Comparison of ENCODE assay signal across 19 cellular contexts in genomic region chr9:28134577-28134976, GRCh38.
"Had no signal": no experiment of that assay in that cellular context is flagged by ENCODE, and none has a peak within 500 bp of the region (broad histone marks: within the 10 kb centered on the region; RNA-seq: fewer than 3 reads in every experiment).

No MANE protein-coding gene starts in this region.

- H3K27ac ChIP-seq: esophagus muscularis mucosa, prostate gland, right lobe of liver, spleen, tibial artery, vagina had no signal

- ATAC-seq: activated CD4-positive, alpha-beta T cell treated with anti-CD3 and anti-CD28 coated beads for 36 hours; natural killer cell; right lobe of liver; stimulated activated memory B cell treated with anti-CD40 and anti-IgM and Interleukin-4, amounts not matched to agents 10 μg/mL and 1 μg/mL and 100 μg/mL, for 72 hours had no signal

- H3K9me3 ChIP-seq: esophagus muscularis mucosa, prostate gland, right lobe of liver, spleen, tibial artery, vagina had no signal

- H3K36me3 ChIP-seq: esophagus muscularis mucosa, prostate gland, right lobe of liver, spleen, tibial artery, vagina had no signal

- H3K4me1 ChIP-seq: esophagus muscularis mucosa, prostate gland, right lobe of liver, spleen, tibial artery, vagina had no signal

- DNase-seq: activated CD4-positive, alpha-beta memory T cell treated with anti-CD3 and anti-CD28 coated beads, Interleukin-2, amount 10 ng/mL, durations not matched to agents 7 days and 5 days; activated CD4-positive, alpha-beta T cell treated with anti-CD3 and anti-CD28 coated beads for 36 hours; activated gamma-delta T cell; activated naive CD8-positive, alpha-beta T cell treated with anti-CD3 and anti-CD28 coated beads for 36 hours; activated T-cell treated with anti-CD3 and anti-CD28 coated beads, Interleukin-2, amount 50 U/mL, for 48 hours; cerebellar nuclear complex; dermis blood vessel endothelial cell; immature natural killer cell; natural killer cell; occipital lobe; right lobe of liver; spleen; stimulated activated CD4-positive, alpha-beta T cell treated with anti-CD3 and anti-CD28 coated beads, Interleukin-1b, Interleukin-23, amount 100 ng/mL, for 48 hours; tibial artery had no signal

- H3K4me3 ChIP-seq: esophagus muscularis mucosa, lung, prostate gland, right lobe of liver, spleen, tibial artery, vagina had no signal

- H3K27me3 ChIP-seq: esophagus muscularis mucosa, right lobe of liver, spleen, tibial artery, vagina had no signal
